1 cellular context compared by ENCODE assay signal in the genomic region with DNA sequence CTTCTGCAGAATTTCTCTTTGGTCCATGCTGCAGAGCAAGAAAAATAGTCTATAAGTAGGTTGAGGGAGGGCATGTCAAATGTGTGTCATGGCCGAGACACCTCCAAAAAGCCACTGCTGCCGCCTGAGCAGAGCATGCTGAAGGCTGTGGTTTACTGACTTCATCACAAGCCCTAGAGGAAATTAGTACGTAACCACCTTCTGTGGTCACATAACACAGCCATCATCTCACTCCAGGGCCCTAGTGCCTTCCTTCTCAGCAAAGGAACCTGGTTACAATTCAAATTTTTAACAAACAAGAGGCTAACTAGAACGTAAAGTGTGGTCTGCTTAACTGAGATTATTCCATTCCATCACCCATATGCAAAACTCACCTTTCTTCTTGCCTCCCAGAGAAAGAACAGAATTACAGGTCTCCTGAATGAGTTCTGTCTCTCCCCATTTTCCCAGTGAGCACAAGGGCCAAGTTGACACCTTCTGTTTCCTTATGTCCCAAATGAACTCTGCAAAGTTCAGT.
TF ChIP-seq lines count a peak whose summit lies in the region.

A gene (minus strand): TSS at position 116 of the 517 bp plus-strand sequence.

TF ChIP-seq in GM12878, 131 proteins besides CTCF, POLR2A, EP300 and RAD21 (continued from another document):
- TF ChIP-seq, protein P1, sequence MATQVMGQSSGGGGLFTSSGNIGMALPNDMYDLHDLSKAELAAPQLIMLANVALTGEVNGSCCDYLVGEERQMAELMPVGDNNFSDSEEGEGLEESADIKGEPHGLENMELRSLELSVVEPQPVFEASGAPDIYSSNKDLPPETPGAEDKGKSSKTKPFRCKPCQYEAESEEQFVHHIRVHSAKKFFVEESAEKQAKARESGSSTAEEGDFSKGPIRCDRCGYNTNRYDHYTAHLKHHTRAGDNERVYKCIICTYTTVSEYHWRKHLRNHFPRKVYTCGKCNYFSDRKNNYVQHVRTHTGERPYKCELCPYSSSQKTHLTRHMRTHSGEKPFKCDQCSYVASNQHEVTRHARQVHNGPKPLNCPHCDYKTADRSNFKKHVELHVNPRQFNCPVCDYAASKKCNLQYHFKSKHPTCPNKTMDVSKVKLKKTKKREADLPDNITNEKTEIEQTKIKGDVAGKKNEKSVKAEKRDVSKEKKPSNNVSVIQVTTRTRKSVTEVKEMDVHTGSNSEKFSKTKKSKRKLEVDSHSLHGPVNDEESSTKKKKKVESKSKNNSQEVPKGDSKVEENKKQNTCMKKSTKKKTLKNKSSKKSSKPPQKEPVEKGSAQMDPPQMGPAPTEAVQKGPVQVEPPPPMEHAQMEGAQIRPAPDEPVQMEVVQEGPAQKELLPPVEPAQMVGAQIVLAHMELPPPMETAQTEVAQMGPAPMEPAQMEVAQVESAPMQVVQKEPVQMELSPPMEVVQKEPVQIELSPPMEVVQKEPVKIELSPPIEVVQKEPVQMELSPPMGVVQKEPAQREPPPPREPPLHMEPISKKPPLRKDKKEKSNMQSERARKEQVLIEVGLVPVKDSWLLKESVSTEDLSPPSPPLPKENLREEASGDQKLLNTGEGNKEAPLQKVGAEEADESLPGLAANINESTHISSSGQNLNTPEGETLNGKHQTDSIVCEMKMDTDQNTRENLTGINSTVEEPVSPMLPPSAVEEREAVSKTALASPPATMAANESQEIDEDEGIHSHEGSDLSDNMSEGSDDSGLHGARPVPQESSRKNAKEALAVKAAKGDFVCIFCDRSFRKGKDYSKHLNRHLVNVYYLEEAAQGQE (IDR thresholded peaks at IDR 0.05; ENCODE audit: low read depth, low read length) = no peak
- TF ChIP-seq ZBED1 (IDR thresholded peaks at IDR 0.05; ENCODE audit: borderline replicate concordance) (peak; percentile 87), BHLHE40 (IDR thresholded peaks at IDR 0.05; ENCODE audit: borderline replicate concordance in 1 of 2, low read depth in 2 of 2, low read length in 1 of 2) (peak; percentile 82 to 86; a peak in 3 of 4 replicates), CREB1 (IDR thresholded peaks at IDR 0.05; ENCODE audit: low read depth) (peak; percentile 96), HCFC1 (IDR thresholded peaks at IDR 0.05; ENCODE audit: low read length) (peak; percentile 14; the same call in 1 of the 2 replicates), SPI1 (IDR thresholded peaks at IDR 0.05; ENCODE audit: borderline replicate concordance, insufficient read depth, low read depth, low read length) (no peak), RCOR1 (conservative IDR thresholded peaks at IDR 0.05; ENCODE audit: low read depth, low read length) (no peak), SUZ12 (IDR thresholded peaks at IDR 0.05; ENCODE audit: unreplicated experiment) (no peak), PML (IDR thresholded peaks at IDR 0.05; ENCODE audit: low read length) (peak; percentile 84), MTA3 (IDR thresholded peaks at IDR 0.05; ENCODE audit: borderline replicate concordance, low read length) (peak; percentile 59; the same call in 1 of the 2 replicates), IRF4 (IDR thresholded peaks at IDR 0.05; ENCODE audit: low read depth, low read length) (peak; percentile 80), TAF1 (IDR thresholded peaks at IDR 0.05; ENCODE audit: borderline replicate concordance, low read depth, low read length) (peak; percentile 89), CREM (IDR thresholded peaks at IDR 0.05; ENCODE audit: low read depth) (peak; percentile 97), MYC (IDR thresholded peaks at IDR 0.05; ENCODE audit: insufficient read depth, insufficient read length, insufficient replicate concordance, low read length, severe bottlenecking) (no peak), MTA2 (IDR thresholded peaks at IDR 0.05; ENCODE audit: low read depth) (peak; percentile 82), ZNF207 (IDR thresholded peaks at IDR 0.05; ENCODE audit: borderline replicate concordance) (peak; percentile 79; the same call in 1 of the 2 replicates), JUNB (IDR thresholded peaks at IDR 0.05) (peak; percentile 73), POU2F2 (IDR thresholded peaks at IDR 0.05; ENCODE audit: borderline replicate concordance, low read depth, low read length) (peak; percentile 91), CBFB (IDR thresholded peaks at IDR 0.05; ENCODE audit: low read depth) (peak; percentile 99), ETV6 (conservative IDR thresholded peaks at IDR 0.05 in 1 of 2, IDR thresholded peaks at IDR 0.05 in 1 of 2; ENCODE audit: borderline replicate concordance in 1 of 2, low read depth in 1 of 2) (peak; percentile 60 to 61; a peak in 1 of 4 replicates), GATAD2B (conservative IDR thresholded peaks at IDR 0.05; ENCODE audit: low read depth) (peak; percentile 30; the same call in 1 of the 2 replicates), PAX5 (IDR thresholded peaks at IDR 0.05; ENCODE audit: borderline replicate concordance, low read depth, low read length) (peak; percentile 82; the same call in 1 of the 2 replicates), NFIC (IDR thresholded peaks at IDR 0.05; ENCODE audit: low read depth, low read length) (peak; percentile 81; the same call in 1 of the 2 replicates), SP1 (IDR thresholded peaks at IDR 0.05; ENCODE audit: low read depth, low read length) (peak; percentile 82), MXI1 (IDR thresholded peaks at IDR 0.05; ENCODE audit: low read depth, low read length) (peak; percentile 90; the same call in 1 of the 2 replicates), NBN (IDR thresholded peaks at IDR 0.05) (peak; percentile 98), GABPA (IDR thresholded peaks at IDR 0.05; ENCODE audit: low read depth) (no peak)
- TF ChIP-seq, protein P2, sequence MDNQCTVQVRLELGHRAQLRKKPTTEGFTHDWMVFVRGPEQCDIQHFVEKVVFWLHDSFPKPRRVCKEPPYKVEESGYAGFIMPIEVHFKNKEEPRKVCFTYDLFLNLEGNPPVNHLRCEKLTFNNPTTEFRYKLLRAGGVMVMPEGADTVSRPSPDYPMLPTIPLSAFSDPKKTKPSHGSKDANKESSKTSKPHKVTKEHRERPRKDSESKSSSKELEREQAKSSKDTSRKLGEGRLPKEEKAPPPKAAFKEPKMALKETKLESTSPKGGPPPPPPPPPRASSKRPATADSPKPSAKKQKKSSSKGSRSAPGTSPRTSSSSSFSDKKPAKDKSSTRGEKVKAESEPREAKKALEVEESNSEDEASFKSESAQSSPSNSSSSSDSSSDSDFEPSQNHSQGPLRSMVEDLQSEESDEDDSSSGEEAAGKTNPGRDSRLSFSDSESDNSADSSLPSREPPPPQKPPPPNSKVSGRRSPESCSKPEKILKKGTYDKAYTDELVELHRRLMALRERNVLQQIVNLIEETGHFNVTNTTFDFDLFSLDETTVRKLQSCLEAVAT (IDR thresholded peaks at IDR 0.05) = peak; percentile 98
- TF ChIP-seq, protein P3, sequence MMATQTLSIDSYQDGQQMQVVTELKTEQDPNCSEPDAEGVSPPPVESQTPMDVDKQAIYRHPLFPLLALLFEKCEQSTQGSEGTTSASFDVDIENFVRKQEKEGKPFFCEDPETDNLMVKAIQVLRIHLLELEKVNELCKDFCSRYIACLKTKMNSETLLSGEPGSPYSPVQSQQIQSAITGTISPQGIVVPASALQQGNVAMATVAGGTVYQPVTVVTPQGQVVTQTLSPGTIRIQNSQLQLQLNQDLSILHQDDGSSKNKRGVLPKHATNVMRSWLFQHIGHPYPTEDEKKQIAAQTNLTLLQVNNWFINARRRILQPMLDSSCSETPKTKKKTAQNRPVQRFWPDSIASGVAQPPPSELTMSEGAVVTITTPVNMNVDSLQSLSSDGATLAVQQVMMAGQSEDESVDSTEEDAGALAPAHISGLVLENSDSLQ (IDR thresholded peaks at IDR 0.05) = peak; percentile 58
- TF ChIP-seq, protein P4, sequence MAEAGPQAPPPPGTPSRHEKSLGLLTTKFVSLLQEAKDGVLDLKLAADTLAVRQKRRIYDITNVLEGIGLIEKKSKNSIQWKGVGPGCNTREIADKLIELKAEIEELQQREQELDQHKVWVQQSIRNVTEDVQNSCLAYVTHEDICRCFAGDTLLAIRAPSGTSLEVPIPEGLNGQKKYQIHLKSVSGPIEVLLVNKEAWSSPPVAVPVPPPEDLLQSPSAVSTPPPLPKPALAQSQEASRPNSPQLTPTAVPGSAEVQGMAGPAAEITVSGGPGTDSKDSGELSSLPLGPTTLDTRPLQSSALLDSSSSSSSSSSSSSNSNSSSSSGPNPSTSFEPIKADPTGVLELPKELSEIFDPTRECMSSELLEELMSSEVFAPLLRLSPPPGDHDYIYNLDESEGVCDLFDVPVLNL (IDR thresholded peaks at IDR 0.05; ENCODE audit: low read depth, low read length) = no peak
- TF ChIP-seq, protein P5, sequence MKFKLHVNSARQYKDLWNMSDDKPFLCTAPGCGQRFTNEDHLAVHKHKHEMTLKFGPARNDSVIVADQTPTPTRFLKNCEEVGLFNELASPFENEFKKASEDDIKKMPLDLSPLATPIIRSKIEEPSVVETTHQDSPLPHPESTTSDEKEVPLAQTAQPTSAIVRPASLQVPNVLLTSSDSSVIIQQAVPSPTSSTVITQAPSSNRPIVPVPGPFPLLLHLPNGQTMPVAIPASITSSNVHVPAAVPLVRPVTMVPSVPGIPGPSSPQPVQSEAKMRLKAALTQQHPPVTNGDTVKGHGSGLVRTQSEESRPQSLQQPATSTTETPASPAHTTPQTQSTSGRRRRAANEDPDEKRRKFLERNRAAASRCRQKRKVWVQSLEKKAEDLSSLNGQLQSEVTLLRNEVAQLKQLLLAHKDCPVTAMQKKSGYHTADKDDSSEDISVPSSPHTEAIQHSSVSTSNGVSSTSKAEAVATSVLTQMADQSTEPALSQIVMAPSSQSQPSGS (IDR thresholded peaks at IDR 0.05; ENCODE audit: low read length) = peak; percentile 96
- TF ChIP-seq, protein P6, sequence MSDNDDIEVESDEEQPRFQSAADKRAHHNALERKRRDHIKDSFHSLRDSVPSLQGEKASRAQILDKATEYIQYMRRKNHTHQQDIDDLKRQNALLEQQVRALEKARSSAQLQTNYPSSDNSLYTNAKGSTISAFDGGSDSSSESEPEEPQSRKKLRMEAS (IDR thresholded peaks at IDR 0.05; ENCODE audit: low read depth, low read length) = peak; percentile 73; the same call in 1 of the 2 replicates
TF ChIP-seq in GM12878: peak in this region for 57.
